11 cellular contexts compared by ENCODE assay signal in genomic region chr4:107853444-107854325, GRCh38. TPM values are rescaled to one million over a fixed set of nuclear protein-coding genes. Genes with fewer than 3 reads are reported as not detected.
DNase-seq lines count a peak whose midpoint lies in the region; ATAC-seq and TF ChIP-seq lines count a peak whose summit lies in the region.
"Had no signal": no experiment of that assay in that cellular context is flagged by ENCODE, and none has a peak within 500 bp of the region (broad histone marks: within the 10 kb centered on the region; RNA-seq: fewer than 3 reads in every experiment).

No MANE protein-coding gene starts in this region.

- no TSS peak for BruUV-seq in Calu3 (replicated peaks; lab: Mats Ljungman, UMichigan)

- ATAC-seq in foreskin keratinocyte (peak; percentile 74), psoas muscle (peak; percentile 60 to 82 (median 68)), GM21619 (IDR thresholded peaks at IDR 0.05; ENCODE audit: unreplicated experiment) (no peak), HG03565 (IDR thresholded peaks at IDR 0.05; ENCODE audit: unreplicated experiment) (no peak)
- ATAC-seq in activated CD8-positive, alpha-beta memory T cell treated with anti-CD3 and anti-CD28 coated beads, Interleukin-2, amount 10 ng/mL, durations not matched to agents 7 days and 5 days = no peak
- ATAC-seq: CD8-positive, alpha-beta T cell had no signal

- WGBS in psoas muscle, 3 donors = 17 to 26% (median 18%) methylated on average over 9 of the region's 9 CpGs

- H3K27ac ChIP-seq in foreskin keratinocyte (no peak overlapping the region), psoas muscle (peak overlapping the region; percentile 51)

- no peaks in the 10 kb centered on the region for H3K27me3 Mint-ChIP-seq in Calu3 (ENCODE audit: unreplicated experiment)
- H3K27me3 Mint-ChIP-seq in activated CD8-positive, alpha-beta memory T cell treated with anti-CD3 and anti-CD28 coated beads, Interleukin-2, amount 10 ng/mL, durations not matched to agents 7 days and 5 days = peaks cover 16% of the 10 kb centered on the region

- peak overlapping the region; percentile 51 for H3K4me3 ChIP-seq in psoas muscle

- no peak for TF ChIP-seq CTCF in Calu3 (IDR thresholded peaks at IDR 0.05; ENCODE audit: unreplicated experiment)
- no peak for TF ChIP-seq CTCF in foreskin keratinocyte (conservative IDR thresholded peaks at IDR 0.05)
- TF ChIP-seq CTCF in psoas muscle (IDR thresholded peaks at IDR 0.05) = no peak

- no peaks in the 10 kb centered on the region for H3K36me3 ChIP-seq in psoas muscle (ENCODE audit: insufficient read depth in 1 of 2, low read depth in 1 of 2)

- H3K4me1 ChIP-seq in foreskin keratinocyte (peaks cover 33% of the 10 kb centered on the region), psoas muscle (peaks cover 32% of the 10 kb centered on the region)

- no peaks in the 10 kb centered on the region for H3K9me3 ChIP-seq in psoas muscle

- H3K27ac Mint-ChIP-seq in Calu3 (ENCODE audit: unreplicated experiment) = peak overlapping the region; percentile 68
- no peak overlapping the region for H3K27ac Mint-ChIP-seq in activated CD8-positive, alpha-beta memory T cell treated with anti-CD3 and anti-CD28 coated beads, Interleukin-2, amount 10 ng/mL, durations not matched to agents 7 days and 5 days
- H3K27ac Mint-ChIP-seq: activated CD4-positive, alpha-beta memory T cell treated with anti-CD3 and anti-CD28 coated beads for 36 hours; CD8-positive, alpha-beta T cell had no signal

- H3K4me1 Mint-ChIP-seq in Calu3 (ENCODE audit: low read depth, unreplicated experiment) = peaks cover 26% of the 10 kb centered on the region
- peaks cover 4% of the 10 kb centered on the region for H3K4me1 Mint-ChIP-seq in activated CD8-positive, alpha-beta memory T cell treated with anti-CD3 and anti-CD28 coated beads, Interleukin-2, amount 10 ng/mL, durations not matched to agents 7 days and 5 days

- H3K9me3 Mint-ChIP-seq in Calu3 (ENCODE audit: low read depth, unreplicated experiment) = peaks cover 7% of the 10 kb centered on the region
- H3K9me3 Mint-ChIP-seq in activated CD8-positive, alpha-beta memory T cell treated with anti-CD3 and anti-CD28 coated beads, Interleukin-2, amount 10 ng/mL, durations not matched to agents 7 days and 5 days (ENCODE audit: low read depth) = peaks cover 2% of the 10 kb centered on the region
- H3K9me3 Mint-ChIP-seq: activated CD4-positive, alpha-beta memory T cell treated with anti-CD3 and anti-CD28 coated beads for 36 hours; CD8-positive, alpha-beta T cell had no signal

- H3K36me3 Mint-ChIP-seq in Calu3 (ENCODE audit: insufficient read depth, unreplicated experiment) = peaks cover 5% of the 10 kb centered on the region
- no peaks in the 10 kb centered on the region for H3K36me3 Mint-ChIP-seq in activated CD8-positive, alpha-beta memory T cell treated with anti-CD3 and anti-CD28 coated beads, Interleukin-2, amount 10 ng/mL, durations not matched to agents 7 days and 5 days
- H3K36me3 Mint-ChIP-seq: activated CD4-positive, alpha-beta memory T cell treated with anti-CD3 and anti-CD28 coated beads for 36 hours; CD8-positive, alpha-beta T cell had no signal

- no peak overlapping the region for H3K4me3 Mint-ChIP-seq in Calu3 (ENCODE audit: low read depth, unreplicated experiment)
- no peak overlapping the region for H3K4me3 Mint-ChIP-seq in activated CD8-positive, alpha-beta memory T cell treated with anti-CD3 and anti-CD28 coated beads, Interleukin-2, amount 10 ng/mL, durations not matched to agents 7 days and 5 days
- H3K4me3 Mint-ChIP-seq: activated CD4-positive, alpha-beta memory T cell treated with anti-CD3 and anti-CD28 coated beads for 36 hours; CD8-positive, alpha-beta T cell had no signal

- intact Hi-C loops in Calu3 (cut with micrococcal nuclease; ENCODE audit: unreplicated experiment) = no loop called here
- intact Hi-C loops in psoas muscle (cut with DNase I) = loop anchor here in 1 of 2 donors (2.0 kb wide), 1 partner anchor 29 kb away; the partner anchor contains the start of gene SGMS2

- H3K27me3 ChIP-seq in foreskin keratinocyte (no peaks in the 10 kb centered on the region), psoas muscle (ENCODE audit: insufficient read depth in 3 of 3, low read length in 2 of 3) (no peaks in the 10 kb centered on the region)

- CTCF ChIA-PET in Calu3 (lab: Charles Lee) = no interaction called here
- CTCF ChIA-PET in activated CD8-positive, alpha-beta memory T cell treated with anti-CD3 and anti-CD28 coated beads, Interleukin-2, amount 10 ng/mL, durations not matched to agents 7 days and 5 days (lab: Charles Lee) = no interaction called here

- DNase-seq in Calu3 = no peak
- peak; percentile 24 for DNase-seq in RPMI7951 (ENCODE audit: low read depth)
- DNase-seq in foreskin keratinocyte = peak in 1 of 2 donors; percentile 59
- no peak for DNase-seq in psoas muscle
- DNase-seq in activated effector memory CD4-positive, alpha-beta T cell treated with Interleukin-2 at 50 U/mL for 16 hours = no peak
- DNase-seq in activated CD8-positive, alpha-beta memory T cell treated with anti-CD3 and anti-CD28 coated beads, Interleukin-2, amount 10 ng/mL, durations not matched to agents 7 days and 5 days = no peak
- DNase-seq: activated CD4-positive, alpha-beta memory T cell treated with anti-CD3 and anti-CD28 coated beads for 36 hours; CD8-positive, alpha-beta T cell; NCI-H1105 had no signal

RNA-seq across cellular contexts. Expression of gene SGMS2, which starts 29.0 kb away (rescaled TPM):
- 67.2 and 74.7 TPM in 2 replicates for total RNA-seq in Calu3 (2022)
- total RNA-seq in RPMI7951 (2014; rRNA removed; shearing (Covaris generic)) = 14.0 and 15.3 TPM in 2 replicates
- 31.5 and 35.4 TPM in 2 replicates for total RNA-seq in foreskin keratinocyte
- 4.1 and 4.5 TPM in 2 replicates for polyA plus RNA-seq in foreskin keratinocyte
- total RNA-seq in psoas muscle = 10 to 100 TPM in 1 of 4 donors, 1 to 10 TPM in 3; 4.6 to 14.2 (median 9.6) TPM
- polyA plus RNA-seq in psoas muscle = 1 to 10 TPM; 1.7 to 8.7 (median 2.9) TPM
- under 1 TPM in 1 of 2 experiments, not detected in 1; 0.37 TPM for total RNA-seq in activated CD8-positive, alpha-beta memory T cell treated with anti-CD3 and anti-CD28 coated beads, Interleukin-2, amount 10 ng/mL, durations not matched to agents 7 days and 5 days
- total RNA-seq: CD8-positive, alpha-beta T cell had no signal

Comparison
In these comparisons a context has a peak if more than half of its experiments do, and no peak if none do; other contexts are left out.
1. ATAC-seq: peak in foreskin keratinocyte (single experiment) and psoas muscle (4 of 4); none in activated CD8-positive, alpha-beta memory T cell treated with anti-CD3 and anti-CD28 coated beads, Interleukin-2, amount 10 ng/mL, durations not matched to agents 7 days and 5 days (single experiment), GM21619 (single experiment) and HG03565 (single experiment).
2. RNA of gene SGMS2, which starts 29.0 kb away (total RNA-seq): 67.2 to 74.7 TPM in Calu3, 31.5 to 35.4 TPM in foreskin keratinocyte, 14.0 to 15.3 TPM in RPMI7951 and 4.6 to 14.2 TPM in psoas muscle; 0.37 TPM in activated CD8-positive, alpha-beta memory T cell treated with anti-CD3 and anti-CD28 coated beads, Interleukin-2, amount 10 ng/mL, durations not matched to agents 7 days and 5 days; every median in the first group is over 4 times any median in the second.